Comparison of ENCODE assay signal across 19 cellular contexts in genomic region chr10:103737735-103738367, GRCh38.
DNase-seq lines count a peak whose midpoint lies in the region; FAIRE-seq and TF ChIP-seq lines count a peak whose summit lies in the region.
"Had no signal": no experiment of that assay in that cellular context is flagged by ENCODE, and none has a peak within 500 bp of the region (broad histone marks: within the 10 kb centered on the region; RNA-seq: fewer than 3 reads in every experiment).

No MANE protein-coding gene starts in this region.

- no peaks in the 10 kb centered on the region for H3K36me3 Mint-ChIP-seq in MCF 10A (ENCODE audit: insufficient read depth, unreplicated experiment)
- H3K36me3 Mint-ChIP-seq in mesothelial cell of epicardium, result no peaks in the 10 kb centered on the region

- H3K9me3 ChIP-seq in mammary epithelial cell (replicated peaks; ENCODE audit: insufficient read depth, low read length) (no peaks in the 10 kb centered on the region), esophagus squamous epithelium (no peaks in the 10 kb centered on the region), ascending aorta (no peaks in the 10 kb centered on the region), SJCRH30 (replicated peaks) (no peaks in the 10 kb centered on the region)
- H3K9me3 ChIP-seq: Caco-2, HAP-1 had no signal

- no peak for TF ChIP-seq POLR2A in esophagus squamous epithelium (IDR thresholded peaks at IDR 0.05)

- DNase-seq in MCF 10A (ENCODE audit: unreplicated experiment) (no peak), mammary epithelial cell (no peak), esophagus squamous epithelium (lab: John Stamatoyannopoulos, UW) (no peak), mesothelial cell of epicardium (ENCODE audit: low spot score in 2 of 2, unreplicated experiment in 2 of 2) (no peak), urothelium cell line (ENCODE audit: low spot score) (no peak), NCI-H510A treated with DMSO at 0.1 percent for 48 hours (lab: John Stamatoyannopoulos, UW) (no peak), ascending aorta (ENCODE audit: low spot score in 2 of 2) (no peak), SJCRH30 (no peak)
- DNase-seq: 8988T; Caco-2; CD4-positive, alpha-beta T cell; DMS153; GDM1; NCI-H187; NCI-H2107; NCI-H510A; NCI-H774 had no signal

- peak; percentile 40 for FAIRE-seq in urothelium cell line (lab: Jason Lieb, UNC)
- FAIRE-seq: K562 had no signal

- H2AFZ ChIP-seq in mammary epithelial cell (ENCODE audit: low read depth, low read length), result no peak overlapping the region

- dilution Hi-C loops in mammary epithelial cell (cut with HindIII; ENCODE audit: low sequenced_read_pairs), result loop anchor here (25.0 kb wide), 1 partner anchor 124 kb away; the partner anchor contains the start of gene SH3PXD2A

- WGBS in mammary epithelial cell (ENCODE audit: low coverage, missing lambda C conversion rate), result 88% methylated on average over 14 of the region's 14 CpGs
- 71 to 79% methylated on average over 4 to 13 of the region's 14 CpGs for WGBS in esophagus squamous epithelium, 2 donors

- no TSS peak for BruUV-seq in MCF 10A (replicated peaks; lab: Mats Ljungman, UMichigan)
- BruUV-seq in mammary epithelial cell (replicated peaks; lab: Mats Ljungman, UMichigan), result no TSS peak

- H3K27ac Mint-ChIP-seq in MCF 10A (ENCODE audit: low read depth, unreplicated experiment), result peak overlapping the region; percentile 54
- peak overlapping the region; percentile 86 for H3K27ac Mint-ChIP-seq in mesothelial cell of epicardium
- H3K27ac Mint-ChIP-seq: CD4-positive, alpha-beta T cell had no signal

- in situ Hi-C loops in mammary epithelial cell (cut with MboI; ENCODE audit: low sequenced_read_pairs in 2 of 2), result no loop called here

- H3K9me3 Mint-ChIP-seq in MCF 10A (ENCODE audit: unreplicated experiment) (no peaks in the 10 kb centered on the region), mesothelial cell of epicardium (no peaks in the 10 kb centered on the region)
- H3K9me3 Mint-ChIP-seq: CD4-positive, alpha-beta T cell had no signal

- H3K27me3 Mint-ChIP-seq in MCF 10A (ENCODE audit: insufficient read depth, unreplicated experiment) (no peaks in the 10 kb centered on the region), mesothelial cell of epicardium (ENCODE audit: low read depth) (no peaks in the 10 kb centered on the region)
- H3K27me3 Mint-ChIP-seq: CD4-positive, alpha-beta T cell had no signal

- peaks cover 7% of the 10 kb centered on the region for H3K36me3 ChIP-seq in mammary epithelial cell (ENCODE audit: insufficient read depth, low read length)
- H3K36me3 ChIP-seq in esophagus squamous epithelium, result peaks cover 0 to 9% (median 0%) of the 10 kb centered on the region in 3 donors
- H3K36me3 ChIP-seq in ascending aorta, result no peaks in the 10 kb centered on the region
- H3K36me3 ChIP-seq in SJCRH30, result no peaks in the 10 kb centered on the region
- H3K36me3 ChIP-seq: HAP-1 had no signal

- no peak overlapping the region for H3K4me3 ChIP-seq in mammary epithelial cell (replicated peaks in 1 of 3; ENCODE audit: insufficient read depth in 1 of 3, low read depth in 2 of 3, low read length in 3 of 3)
- H3K4me3 ChIP-seq in esophagus squamous epithelium, result no peak overlapping the region
- no peak overlapping the region for H3K4me3 ChIP-seq in ascending aorta
- H3K4me3 ChIP-seq in SJCRH30, result no peak overlapping the region
- H3K4me3 ChIP-seq: HAP-1, K562 had no signal

- H3K27ac ChIP-seq in mammary epithelial cell (ENCODE audit: insufficient read depth, low read depth, low read length), result no peak overlapping the region
- peak overlapping the region; percentile 12 to 90 (median 90) for H3K27ac ChIP-seq in esophagus squamous epithelium
- no peak overlapping the region for H3K27ac ChIP-seq in ascending aorta
- H3K27ac ChIP-seq in SJCRH30, result no peak overlapping the region

- CTCF ChIA-PET in MCF 10A (lab: Yijun Ruan, JAX), result interaction anchor here (0.6 to 5.4 kb wide), 5 partner anchors 14 to 162 kb away, joined by 3 to 22 read pairs (median 5); no protein-coding TSS in a partner anchor
- CTCF ChIA-PET in mammary epithelial cell (lab: Charles Lee; ENCODE audit: low non-redundant PET), result no interaction called here

- peaks cover 81% of the 10 kb centered on the region for H3K79me2 ChIP-seq in mammary epithelial cell (ENCODE audit: insufficient read depth, low read length)

- no peak overlapping the region for H3K9ac ChIP-seq in mammary epithelial cell (ENCODE audit: insufficient read depth, low read length)

- POLR2A ChIA-PET in MCF 10A (lab: Yijun Ruan, JAX), result interaction anchor here (1.5 kb wide), 1 partner anchor 11 kb away, joined by 4 read pairs; no protein-coding TSS in a partner anchor

- peaks cover 15% of the 10 kb centered on the region for H3K4me1 Mint-ChIP-seq in MCF 10A (ENCODE audit: insufficient read depth, unreplicated experiment)
- peaks cover 54% of the 10 kb centered on the region for H3K4me1 Mint-ChIP-seq in mesothelial cell of epicardium

- H4K20me1 ChIP-seq in mammary epithelial cell (ENCODE audit: insufficient read depth, low read length), result no peaks in the 10 kb centered on the region

- H3K27me3 ChIP-seq in mammary epithelial cell (ENCODE audit: insufficient read depth, low read length) (no peaks in the 10 kb centered on the region), esophagus squamous epithelium (no peaks in the 10 kb centered on the region), ascending aorta (no peaks in the 10 kb centered on the region), SJCRH30 (no peaks in the 10 kb centered on the region)

- H3K4me1 ChIP-seq in mammary epithelial cell (ENCODE audit: insufficient read depth, low read length) (peaks cover 69% of the 10 kb centered on the region), esophagus squamous epithelium (peaks cover 39 to 87% (median 44%) of the 10 kb centered on the region in 3 donors), ascending aorta (peaks cover 0 to 13% of the 10 kb centered on the region in 2 donors), SJCRH30 (peaks cover 19% of the 10 kb centered on the region)
- H3K4me1 ChIP-seq: HAP-1 had no signal

- H3K4me2 ChIP-seq in mammary epithelial cell (ENCODE audit: insufficient read depth, low read depth, low read length), result no peak overlapping the region

- TF ChIP-seq CTCF in MCF 10A (IDR thresholded peaks at IDR 0.05; ENCODE audit: unreplicated experiment) (no peak), mammary epithelial cell (conservative IDR thresholded peaks at IDR 0.05 in 1 of 2, IDR thresholded peaks at IDR 0.05 in 1 of 2; ENCODE audit: extremely low read depth in 1 of 2, insufficient read depth in 1 of 2, low read depth in 1 of 2, low read length in 2 of 2) (no peak), esophagus squamous epithelium (IDR thresholded peaks at IDR 0.05) (no peak), mesothelial cell of epicardium (IDR thresholded peaks at IDR 0.05; ENCODE audit: unreplicated experiment) (no peak), ascending aorta (IDR thresholded peaks at IDR 0.05) (no peak)

- intact Hi-C loops in MCF 10A (cut with micrococcal nuclease), result no loop called here
- intact Hi-C loops in mammary epithelial cell (cut with micrococcal nuclease), result no loop called here
- intact Hi-C loops in esophagus squamous epithelium (cut with DNase I), result no loop called here
- intact Hi-C loops in ascending aorta (cut with DNase I), result no loop called here

- H3K4me3 Mint-ChIP-seq in MCF 10A (ENCODE audit: unreplicated experiment) (no peak overlapping the region), mesothelial cell of epicardium (no peak overlapping the region)
- H3K4me3 Mint-ChIP-seq: CD4-positive, alpha-beta T cell had no signal

Comparison
In these comparisons a context has a peak if more than half of its experiments do, and no peak if none do; other contexts are left out.
1. H3K27ac ChIP-seq: peak in esophagus squamous epithelium (4 of 4); none in mammary epithelial cell (single experiment), ascending aorta (0 of 2) and SJCRH30 (single experiment).